Comparison of ENCODE assay signal across 9 cellular contexts in genomic region chr1:151790940-151791651, GRCh38. TPM values are rescaled to one million over a fixed set of nuclear protein-coding genes. Genes with fewer than 3 reads are reported as not detected.
DNase-seq lines count a peak whose midpoint lies in the region; ATAC-seq and TF ChIP-seq lines count a peak whose summit lies in the region.
"Had no signal": no experiment of that assay in that cellular context is flagged by ENCODE, and none has a peak within 500 bp of the region (broad histone marks: within the 10 kb centered on the region; RNA-seq: fewer than 3 reads in every experiment).

No MANE protein-coding gene starts in this region.

- DNase-seq in COR-L47 (lab: John Stamatoyannopoulos, UW) (peak; percentile 4), RPMI8226 (peak; percentile 34), dermis microvascular lymphatic vessel endothelial cell (ENCODE audit: low read depth in 2 of 2) (peak; percentile 5 to 33), mucosa of descending colon (peak; percentile 18 to 65 (median 51)), NCI-H2196 (lab: John Stamatoyannopoulos, UW; ENCODE audit: unreplicated experiment) (no peak)
- DNase-seq in stimulated activated CD4-positive, alpha-beta T cell treated with anti-CD3 and anti-CD28 coated beads, Interleukin-4, amount 100 ng/mL, for 24 hours: no peak

- peak overlapping the region; percentile 52 for H3K4me3 ChIP-seq in mucosa of descending colon

- H3K36me3 ChIP-seq in mucosa of descending colon (ENCODE audit: low read depth): no peaks in the 10 kb centered on the region

- no peaks in the 10 kb centered on the region for H3K4me1 ChIP-seq in mucosa of descending colon (ENCODE audit: low read depth)

- TF ChIP-seq CTCF in mucosa of descending colon (IDR thresholded peaks at IDR 0.05): no peak

- no peaks in the 10 kb centered on the region for H3K9me3 ChIP-seq in mucosa of descending colon

- intact Hi-C loops in mucosa of descending colon (cut with DNase I, micrococcal nuclease): no loop called here

- peak; percentile 2 for ATAC-seq in HG02588 (IDR thresholded peaks at IDR 0.05; ENCODE audit: unreplicated experiment)
- ATAC-seq in mucosa of descending colon: peak; percentile 25
- ATAC-seq in HG03520 (IDR thresholded peaks at IDR 0.05; ENCODE audit: unreplicated experiment): no peak

RNA-seq across cellular contexts. Expression of gene TDRKH, which starts 0.8 kb away (rescaled TPM):
- 4.2 and 4.4 TPM in 2 replicates for total RNA-seq in dermis microvascular lymphatic vessel endothelial cell
- 10 to 100 TPM in 1 of 3 donors, 1 to 10 TPM in 2; 5.8 to 11.4 (median 7.4) TPM for total RNA-seq in mucosa of descending colon

RNA-seq across cellular contexts. Expression of gene LINGO4, which starts 14.1 kb away (rescaled TPM):
- total RNA-seq in dermis microvascular lymphatic vessel endothelial cell: not detected in 2 replicates
- total RNA-seq in mucosa of descending colon: under 1 TPM; 0.23 to 0.54 (median 0.24) TPM
- total RNA-seq: T-helper 2 cell treated with Interferon-gamma antibody and Interleukin-4, amounts not matched to agents 100 ng/mL and 5 ng/mL, for 36 hours had no signal

RNA-seq across cellular contexts. Expression of gene MRPL9, which starts 27.8 kb away (rescaled TPM):
- total RNA-seq in dermis microvascular lymphatic vessel endothelial cell: 73.8 and 126 TPM in 2 replicates
- 10 to 100 TPM; 46.5 to 51.2 (median 50.9) TPM for total RNA-seq in mucosa of descending colon

RNA-seq across cellular contexts. Expression of gene RORC, which starts 40.5 kb away (rescaled TPM):
- total RNA-seq in dermis microvascular lymphatic vessel endothelial cell (not detected in 2 replicates), mucosa of descending colon (10 to 100 TPM in 2 of 3 donors, 1 to 10 TPM in 1; 9.5 to 29.5 (median 17.7) TPM)

RNA-seq across cellular contexts. Expression of gene C2CD4D, which starts 48.5 kb away (rescaled TPM):
- total RNA-seq in dermis microvascular lymphatic vessel endothelial cell: 0.13 and 0.25 TPM in 2 replicates
- total RNA-seq in mucosa of descending colon: 1 to 10 TPM in 1 of 3 donors, under 1 TPM in 2; 0.51 to 1.0 (median 0.61) TPM

Comparison
In these comparisons a context has a peak if more than half of its experiments do, and no peak if none do; other contexts are left out.
1. DNase-seq: peak in COR-L47 (single experiment), RPMI8226 (single experiment), dermis microvascular lymphatic vessel endothelial cell (2 of 2) and mucosa of descending colon (3 of 3); none in NCI-H2196 (single experiment) and stimulated activated CD4-positive, alpha-beta T cell treated with anti-CD3 and anti-CD28 coated beads, Interleukin-4, amount 100 ng/mL, for 24 hours (single experiment).